ENCODE assay signal across 8 cellular contexts in the genomic region with DNA sequence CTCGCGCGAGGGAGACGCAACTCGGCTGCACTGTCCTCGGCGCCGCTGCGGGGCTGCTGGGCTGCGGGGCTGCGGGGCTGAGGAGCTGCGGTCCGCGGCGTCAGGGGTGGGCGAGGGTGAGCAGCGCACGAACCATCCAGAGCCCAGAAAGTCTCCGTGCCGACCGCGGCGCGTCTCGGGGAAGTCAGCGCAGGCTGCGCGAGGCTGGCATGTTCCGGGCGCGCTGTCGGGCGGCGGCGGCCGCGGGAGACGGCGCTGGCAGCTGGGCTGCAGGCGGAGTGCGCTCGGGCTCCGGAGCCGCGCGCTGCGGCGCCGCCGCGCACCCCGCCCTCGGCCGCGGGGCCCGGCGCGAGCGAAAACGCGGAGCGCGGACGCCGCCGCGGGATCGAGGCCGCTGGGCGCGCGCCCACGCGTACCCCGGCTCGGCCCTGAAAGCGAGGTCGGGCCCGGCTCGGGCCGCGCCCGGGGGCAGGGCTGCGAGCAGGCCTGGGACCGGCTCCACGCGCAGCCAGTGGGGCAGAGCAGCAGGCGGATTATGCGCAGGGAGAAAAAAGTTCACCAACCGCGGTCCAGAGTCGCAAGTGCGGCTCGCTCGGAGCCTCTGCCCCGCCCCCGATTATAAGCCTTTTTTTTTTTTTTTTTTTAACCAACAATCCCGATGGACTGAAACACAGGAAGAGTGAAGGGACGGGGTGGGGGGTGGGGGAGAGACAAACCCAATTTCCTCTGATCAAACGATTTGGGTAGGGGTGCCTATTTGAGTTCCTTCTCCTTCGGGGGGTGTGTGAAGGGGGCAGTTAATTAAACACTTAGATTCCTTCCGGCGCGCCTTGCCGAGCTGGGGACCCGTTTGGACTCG. TPM values are rescaled to one million over a fixed set of nuclear protein-coding genes. Genes with fewer than 3 reads are reported as not detected.
DNase-seq lines count a peak whose midpoint lies in the region; ATAC-seq and TF ChIP-seq lines count a peak whose summit lies in the region.

Gene PRICKLE1, minus strand, starts transcription at position 282 of the 859 bp plus-strand sequence. CDS start 117,230 bp downstream, outside the sequence.

- no peak for TF ChIP-seq CTCF in Panc1 (IDR thresholded peaks at IDR 0.05)
- no peak for TF ChIP-seq CTCF in kidney epithelial cell (IDR thresholded peaks at IDR 0.05; ENCODE audit: insufficient read depth, low read length, poor library complexity, severe bottlenecking)

- peak within 1 kb of the TSS; percentile 74 for H3K9ac ChIP-seq in BLaER1

- in situ Hi-C loops in Panc1 (cut with HindIII; ENCODE audit: low pct_unique_long_range_greater_than_20kb, low sequenced_read_pairs): no loop called here

- H3K27ac Mint-ChIP-seq in central memory CD8-positive, alpha-beta T cell (ENCODE audit: low read depth): no peak within 1 kb of the TSS

- H3K36me3 Mint-ChIP-seq in central memory CD8-positive, alpha-beta T cell (ENCODE audit: insufficient read depth): peaks cover 2% of the 10 kb centered on the region

- peaks cover 11% of the 10 kb centered on the region for H3K4me1 Mint-ChIP-seq in central memory CD8-positive, alpha-beta T cell

- H3K9me3 ChIP-seq in BLaER1 (no peaks in the 10 kb centered on the region), Panc1 (ENCODE audit: control insufficient read depth, insufficient read depth, low read depth, low read length) (no peaks in the 10 kb centered on the region)

- H3K4me3 ChIP-seq in BLaER1: peak within 1 kb of the TSS; percentile 78
- peak within 1 kb of the TSS; percentile 64 to 67 for H3K4me3 ChIP-seq in Panc1 (ENCODE audit: low read depth in 2 of 2, low read length in 2 of 2)
- H3K4me3 ChIP-seq in kidney epithelial cell (ENCODE audit: low read depth, low read length): peak within 1 kb of the TSS; percentile 74

- H3K36me3 ChIP-seq in BLaER1 (no peaks in the 10 kb centered on the region), Panc1 (ENCODE audit: control insufficient read depth, insufficient read depth, low read length) (no peaks in the 10 kb centered on the region), kidney epithelial cell (ENCODE audit: control insufficient read depth, insufficient read depth, low read length) (no peaks in the 10 kb centered on the region)

- H3K27me3 ChIP-seq in BLaER1: peaks cover 39% of the 10 kb centered on the region
- H3K27me3 ChIP-seq in Panc1 (ENCODE audit: control insufficient read depth, insufficient read depth, low read length): peaks cover 15% of the 10 kb centered on the region
- H3K27me3 ChIP-seq in kidney epithelial cell (ENCODE audit: control insufficient read depth, insufficient read depth, low read length): no peaks in the 10 kb centered on the region

- BruUV-seq in Panc1 (replicated peaks; lab: Mats Ljungman, UMichigan): no TSS peak

- CTCF ChIA-PET in Panc1 (lab: Charles Lee): no interaction called here

- H3K4me1 ChIP-seq in BLaER1: peaks cover 11% of the 10 kb centered on the region; the same call in 1 of the 2 replicates
- H3K4me1 ChIP-seq in Panc1 (ENCODE audit: control insufficient read depth, insufficient read depth, low read length): peaks cover 19% of the 10 kb centered on the region

- POLR2A ChIA-PET in Panc1 (lab: Charles Lee): interaction anchor here (0.7 kb wide), 1 partner anchor 105 kb away, joined by 9 read pairs; no protein-coding TSS in a partner anchor

- no peaks in the 10 kb centered on the region for H3K9me3 Mint-ChIP-seq in central memory CD8-positive, alpha-beta T cell

- ATAC-seq in GM19035 (IDR thresholded peaks at IDR 0.05; ENCODE audit: unreplicated experiment): peak; percentile 71
- peak; percentile 67 for ATAC-seq in HG03103 (IDR thresholded peaks at IDR 0.05; ENCODE audit: low read depth, unreplicated experiment)
- peak; percentile 79 for ATAC-seq in Panc1
- no peak for ATAC-seq in central memory CD8-positive, alpha-beta T cell (replicated peaks; ENCODE audit: extremely low read depth, poor library complexity, severe bottlenecking)

- H3K4me3 Mint-ChIP-seq in central memory CD8-positive, alpha-beta T cell: peak within 1 kb of the TSS; percentile 57

- H3K4me2 ChIP-seq in BLaER1: peak within 1 kb of the TSS; percentile 100

- no peak for DNase-seq in Panc1 (ENCODE audit: low read depth, low spot score)
- DNase-seq in central memory CD8-positive, alpha-beta T cell (ENCODE audit: low spot score in 2 of 2): no peak
- no peak for DNase-seq in kidney epithelial cell (ENCODE audit: low read depth)
- DNase-seq in stimulated activated CD4-positive, alpha-beta T cell treated with anti-CD3 and anti-CD28 coated beads, Interleukin-15, amount 100 ng/mL, for 24 hours: peak; percentile 45
- DNase-seq in NK-92 treated with Interleukin-12 subunit alpha and Interleukin-12 subunit beta, amount 100 ng/mL, for 24 hours (lab: John Stamatoyannopoulos, UW): no peak

- H3K27me3 Mint-ChIP-seq in central memory CD8-positive, alpha-beta T cell: peaks cover 72% of the 10 kb centered on the region

- H3K27ac ChIP-seq in BLaER1 (no peak within 1 kb of the TSS), Panc1 (ENCODE audit: low read length) (peak within 1 kb of the TSS; percentile 77)

- no peaks in the 10 kb centered on the region for H4K20me1 ChIP-seq in BLaER1

- intact Hi-C loops in Panc1 (cut with micrococcal nuclease; ENCODE audit: unreplicated experiment): loop anchor here (5.0 to 10.0 kb wide), 2 partner anchors 205 to 693 kb away; no protein-coding TSS in a partner anchor

RNA-seq across cellular contexts. Expression of gene PRICKLE1, which starts in this region (rescaled TPM):
- total RNA-seq in Panc1 (2021; ENCODE audit: unreplicated experiment): 20.1 TPM
- polyA plus RNA-seq in Panc1 (2012; ENCODE audit: insufficient read length): 9.1 TPM
- total RNA-seq in kidney epithelial cell: 8.0 and 8.1 TPM in 2 replicates
